In genomic region chr9:96047116-96047639, GRCh38 we compare ENCODE assay signal across 23 cellular contexts.
DNase-seq lines count a peak whose midpoint lies in the region; ATAC-seq and TF ChIP-seq lines count a peak whose summit lies in the region.
"Had no signal": no experiment of that assay in that cellular context is flagged by ENCODE, and none has a peak within 500 bp of the region (broad histone marks: within the 10 kb centered on the region; RNA-seq: fewer than 3 reads in every experiment).

No MANE protein-coding gene starts in this region.

- no peaks in the 10 kb centered on the region for H3K79me2 ChIP-seq in GM23338 (replicated peaks; ENCODE audit: insufficient read depth)

- H3K36me3 ChIP-seq in GM23338 (ENCODE audit: insufficient read depth), result no peaks in the 10 kb centered on the region
- H3K36me3 ChIP-seq: colonic mucosa had no signal

- H3K4me1 ChIP-seq in GM23338 (ENCODE audit: insufficient read depth), result peaks cover 18% of the 10 kb centered on the region
- H3K4me1 ChIP-seq: colonic mucosa had no signal

- H3K9me3 Mint-ChIP-seq in GM23338 (0 out of 3 replicates have a peak, but pooled peaks cover 7% of the 10 kb centered on the region), neural crest cell (peaks cover 3% of the 10 kb centered on the region)
- no peaks in the 10 kb centered on the region for H3K9me3 Mint-ChIP-seq in activated naive CD8-positive, alpha-beta T cell treated with anti-CD3 and anti-CD28 coated beads for 36 hours
- H3K9me3 Mint-ChIP-seq in stimulated activated memory B cell treated with anti-CD40 and anti-IgM and Interleukin-4, amounts not matched to agents 10 μg/mL and 1 μg/mL and 100 μg/mL, for 72 hours, result no peaks in the 10 kb centered on the region
- H3K9me3 Mint-ChIP-seq: activated CD4-positive, alpha-beta memory T cell treated with anti-CD3 and anti-CD28 coated beads for 36 hours; activated T-helper 17 cell treated with anti-CD3 and anti-CD28 coated beads, Interleukin-2, amount 50 U/mL, for 72 hours had no signal

- no peak for ATAC-seq in GM23338
- no peak for ATAC-seq in stimulated activated memory B cell treated with anti-CD40 and anti-IgM and Interleukin-4, amounts not matched to agents 10 μg/mL and 1 μg/mL and 100 μg/mL, for 72 hours
- ATAC-seq: GM12878, left colon had no signal

- DNase-seq in GM23338 (ENCODE audit: low spot score), result no peak
- DNase-seq in activated naive CD8-positive, alpha-beta T cell treated with anti-CD3 and anti-CD28 coated beads for 36 hours, result no peak
- DNase-seq in neural crest cell (ENCODE audit: low read depth, low spot score), result no peak
- DNase-seq in dedifferentiated amniotic fluid mesenchymal stem cell (ENCODE audit: extremely low spot score), result no peak
- DNase-seq in activated CD8-positive, alpha-beta memory T cell treated with anti-CD3 and anti-CD28 coated beads for 24 hours, result no peak
- DNase-seq: ACHN; activated CD4-positive, alpha-beta memory T cell treated with anti-CD3 and anti-CD28 coated beads for 36 hours; activated CD4-positive, CD25-positive, alpha-beta regulatory T cell treated with anti-CD3 and anti-CD28 coated beads, Interleukin-2, amount 50 U/mL, for 72 hours; activated naive CD4-positive, alpha-beta T cell treated with anti-CD3 and anti-CD28 coated beads, Interleukin-2, amount 50 U/mL, for 16 hours; colonic mucosa; effector memory CD4-positive, alpha-beta T cell; EL; left colon; NCI-H2029; NCI-H526; stimulated activated CD4-positive, alpha-beta T cell treated with anti-CD3 and anti-CD28 coated beads, Interleukin-2, amount 100 ng/mL, for 24 hours; T-helper 2 cell had no signal

- H3K4me2 ChIP-seq in GM23338, result no peak overlapping the region

- no peaks in the 10 kb centered on the region for H3K9me2 ChIP-seq in GM23338 (ENCODE audit: insufficient read depth)

- H3K27me3 Mint-ChIP-seq in GM23338 (ENCODE audit: insufficient read depth, low read depth, poor library complexity) (peaks cover 16% of the 10 kb centered on the region), neural crest cell (ENCODE audit: low read depth) (peaks cover 4% of the 10 kb centered on the region)
- no peaks in the 10 kb centered on the region for H3K27me3 Mint-ChIP-seq in activated naive CD8-positive, alpha-beta T cell treated with anti-CD3 and anti-CD28 coated beads for 36 hours
- peaks cover 44% of the 10 kb centered on the region for H3K27me3 Mint-ChIP-seq in stimulated activated memory B cell treated with anti-CD40 and anti-IgM and Interleukin-4, amounts not matched to agents 10 μg/mL and 1 μg/mL and 100 μg/mL, for 72 hours

- no peak overlapping the region; the same call in 1 of the 2 replicates for H3K27ac Mint-ChIP-seq in GM23338
- peak overlapping the region; percentile 96 for H3K27ac Mint-ChIP-seq in activated naive CD8-positive, alpha-beta T cell treated with anti-CD3 and anti-CD28 coated beads for 36 hours
- H3K27ac Mint-ChIP-seq in neural crest cell (ENCODE audit: unreplicated experiment), result peak overlapping the region; percentile 35
- H3K27ac Mint-ChIP-seq in stimulated activated memory B cell treated with anti-CD40 and anti-IgM and Interleukin-4, amounts not matched to agents 10 μg/mL and 1 μg/mL and 100 μg/mL, for 72 hours, result no peak overlapping the region
- H3K27ac Mint-ChIP-seq: B cell had no signal

- no peak overlapping the region for H3K4me3 ChIP-seq in GM23338
- H3K4me3 ChIP-seq: colonic mucosa, GM12878 had no signal

- peak overlapping the region; percentile 96; the same call in 1 of the 2 replicates for H2AFZ ChIP-seq in GM23338

- H4K20me1 ChIP-seq in GM23338 (replicated peaks; ENCODE audit: insufficient read depth), result no peaks in the 10 kb centered on the region

- no peak for TF ChIP-seq CTCF in GM23338 (conservative IDR thresholded peaks at IDR 0.05; ENCODE audit: low read depth in 2 of 2)
- TF ChIP-seq CTCF in neural crest cell (conservative IDR thresholded peaks at IDR 0.05), result no peak

- H3K4me1 Mint-ChIP-seq in GM23338, result peaks cover 34% of the 10 kb centered on the region
- peaks cover 16% of the 10 kb centered on the region for H3K4me1 Mint-ChIP-seq in activated naive CD8-positive, alpha-beta T cell treated with anti-CD3 and anti-CD28 coated beads for 36 hours
- H3K4me1 Mint-ChIP-seq in neural crest cell, result peaks cover 42% of the 10 kb centered on the region
- no peaks in the 10 kb centered on the region for H3K4me1 Mint-ChIP-seq in stimulated activated memory B cell treated with anti-CD40 and anti-IgM and Interleukin-4, amounts not matched to agents 10 μg/mL and 1 μg/mL and 100 μg/mL, for 72 hours
- H3K4me1 Mint-ChIP-seq: activated T-helper 17 cell treated with anti-CD3 and anti-CD28 coated beads, Interleukin-2, amount 50 U/mL, for 72 hours; B cell had no signal

- no peaks in the 10 kb centered on the region for H3F3A ChIP-seq in GM23338 (replicated peaks; ENCODE audit: low read depth)

- H3K27ac ChIP-seq in GM23338 (ENCODE audit: low read depth) (no peak overlapping the region), temporal lobe (ENCODE audit: low read depth, low read length) (peak overlapping the region; percentile 36)
- H3K27ac ChIP-seq: colonic mucosa, epithelial cell of prostate had no signal

- no peak overlapping the region for H3K4me3 Mint-ChIP-seq in GM23338
- H3K4me3 Mint-ChIP-seq in activated naive CD8-positive, alpha-beta T cell treated with anti-CD3 and anti-CD28 coated beads for 36 hours, result no peak overlapping the region
- H3K4me3 Mint-ChIP-seq in neural crest cell, result peak overlapping the region; percentile 71
- no peak overlapping the region for H3K4me3 Mint-ChIP-seq in stimulated activated memory B cell treated with anti-CD40 and anti-IgM and Interleukin-4, amounts not matched to agents 10 μg/mL and 1 μg/mL and 100 μg/mL, for 72 hours
- H3K4me3 Mint-ChIP-seq: activated CD4-positive, alpha-beta memory T cell treated with anti-CD3 and anti-CD28 coated beads for 36 hours; activated T-helper 17 cell treated with anti-CD3 and anti-CD28 coated beads, Interleukin-2, amount 50 U/mL, for 72 hours; B cell had no signal

- no peaks in the 10 kb centered on the region; the same call in 2 of the 3 replicates for H3K36me3 Mint-ChIP-seq in GM23338 (ENCODE audit: low read depth)
- H3K36me3 Mint-ChIP-seq in activated naive CD8-positive, alpha-beta T cell treated with anti-CD3 and anti-CD28 coated beads for 36 hours, result no peaks in the 10 kb centered on the region
- no peaks in the 10 kb centered on the region for H3K36me3 Mint-ChIP-seq in neural crest cell (ENCODE audit: low read depth)
- H3K36me3 Mint-ChIP-seq in stimulated activated memory B cell treated with anti-CD40 and anti-IgM and Interleukin-4, amounts not matched to agents 10 μg/mL and 1 μg/mL and 100 μg/mL, for 72 hours, result no peaks in the 10 kb centered on the region
- H3K36me3 Mint-ChIP-seq: activated CD4-positive, alpha-beta memory T cell treated with anti-CD3 and anti-CD28 coated beads for 36 hours had no signal

- H3K27me3 ChIP-seq in GM23338 (ENCODE audit: insufficient read depth), result peaks cover 8% of the 10 kb centered on the region; the same call in 1 of the 2 replicates
- H3K27me3 ChIP-seq: colonic mucosa had no signal

TF ChIP-seq in GM23338, 12 proteins besides CTCF, POLR2A, EP300 and RAD21:
- no peak for TF ChIP-seq ETS1 (IDR thresholded peaks at IDR 0.05)
- TF ChIP-seq EZH2 (IDR thresholded peaks at IDR 0.05; ENCODE audit: low read depth, unreplicated experiment), result no peak

Comparison
In these comparisons a context has a peak if more than half of its experiments do, and no peak if none do; other contexts are left out.
1. H3K27ac Mint-ChIP-seq: peak in activated naive CD8-positive, alpha-beta T cell treated with anti-CD3 and anti-CD28 coated beads for 36 hours (single experiment) and neural crest cell (single experiment); none in GM23338 (single experiment) and stimulated activated memory B cell treated with anti-CD40 and anti-IgM and Interleukin-4, amounts not matched to agents 10 μg/mL and 1 μg/mL and 100 μg/mL, for 72 hours (single experiment).